ENCODE assay signal across 8 cellular contexts in the genomic region with DNA sequence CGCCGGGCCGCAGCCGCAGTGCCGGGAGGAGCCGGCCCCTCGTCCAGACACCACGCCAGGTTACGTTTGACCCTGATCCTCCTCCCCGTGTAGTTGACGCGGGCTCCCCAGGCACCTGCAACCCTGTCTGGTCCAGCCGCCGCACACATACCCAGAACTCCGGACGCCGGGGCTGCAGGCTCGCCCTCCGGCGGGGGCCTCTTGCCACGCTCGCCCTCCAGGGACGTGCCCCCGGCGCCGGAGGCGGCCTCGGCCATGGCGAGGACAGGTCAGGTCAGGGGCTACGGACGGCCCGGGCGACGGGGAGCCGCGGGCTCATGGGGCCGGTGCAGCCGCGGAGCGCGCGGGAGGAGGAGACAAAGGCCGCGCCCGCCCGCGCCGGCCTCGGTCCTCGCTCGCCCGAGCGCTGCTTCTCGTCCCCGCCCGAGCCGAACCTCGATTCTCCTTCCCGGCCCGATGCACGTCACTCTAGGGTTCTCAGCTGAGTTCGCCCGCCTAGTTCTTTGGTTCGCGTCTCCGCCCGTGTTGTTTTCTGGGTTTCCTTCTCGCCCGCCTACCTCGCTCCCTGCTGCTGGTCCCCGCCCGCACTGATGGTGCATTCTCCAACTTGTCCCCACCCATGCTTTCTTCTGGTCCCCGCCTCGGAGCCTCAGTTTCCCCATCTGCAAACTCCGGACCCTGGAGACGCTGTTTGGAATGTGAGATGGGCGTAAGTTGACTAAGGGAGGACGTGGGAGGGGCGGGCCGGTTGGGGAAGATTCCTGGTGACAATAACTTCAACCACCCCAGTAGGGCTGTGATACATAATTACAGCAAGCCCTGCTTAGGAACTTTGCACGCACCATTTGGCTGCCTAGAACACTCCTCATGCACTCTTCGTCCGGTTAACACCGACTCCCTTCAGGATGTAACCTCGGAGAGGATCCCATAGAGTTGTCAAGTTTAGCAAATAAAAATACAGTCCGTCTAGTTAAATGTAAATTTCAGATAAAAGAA. TPM values are rescaled to one million over a fixed set of nuclear protein-coding genes. Genes with fewer than 3 reads are reported as not detected.
DNase-seq lines count a peak whose midpoint lies in the region; ATAC-seq and TF ChIP-seq lines count a peak whose summit lies in the region.

A gene with protein sequence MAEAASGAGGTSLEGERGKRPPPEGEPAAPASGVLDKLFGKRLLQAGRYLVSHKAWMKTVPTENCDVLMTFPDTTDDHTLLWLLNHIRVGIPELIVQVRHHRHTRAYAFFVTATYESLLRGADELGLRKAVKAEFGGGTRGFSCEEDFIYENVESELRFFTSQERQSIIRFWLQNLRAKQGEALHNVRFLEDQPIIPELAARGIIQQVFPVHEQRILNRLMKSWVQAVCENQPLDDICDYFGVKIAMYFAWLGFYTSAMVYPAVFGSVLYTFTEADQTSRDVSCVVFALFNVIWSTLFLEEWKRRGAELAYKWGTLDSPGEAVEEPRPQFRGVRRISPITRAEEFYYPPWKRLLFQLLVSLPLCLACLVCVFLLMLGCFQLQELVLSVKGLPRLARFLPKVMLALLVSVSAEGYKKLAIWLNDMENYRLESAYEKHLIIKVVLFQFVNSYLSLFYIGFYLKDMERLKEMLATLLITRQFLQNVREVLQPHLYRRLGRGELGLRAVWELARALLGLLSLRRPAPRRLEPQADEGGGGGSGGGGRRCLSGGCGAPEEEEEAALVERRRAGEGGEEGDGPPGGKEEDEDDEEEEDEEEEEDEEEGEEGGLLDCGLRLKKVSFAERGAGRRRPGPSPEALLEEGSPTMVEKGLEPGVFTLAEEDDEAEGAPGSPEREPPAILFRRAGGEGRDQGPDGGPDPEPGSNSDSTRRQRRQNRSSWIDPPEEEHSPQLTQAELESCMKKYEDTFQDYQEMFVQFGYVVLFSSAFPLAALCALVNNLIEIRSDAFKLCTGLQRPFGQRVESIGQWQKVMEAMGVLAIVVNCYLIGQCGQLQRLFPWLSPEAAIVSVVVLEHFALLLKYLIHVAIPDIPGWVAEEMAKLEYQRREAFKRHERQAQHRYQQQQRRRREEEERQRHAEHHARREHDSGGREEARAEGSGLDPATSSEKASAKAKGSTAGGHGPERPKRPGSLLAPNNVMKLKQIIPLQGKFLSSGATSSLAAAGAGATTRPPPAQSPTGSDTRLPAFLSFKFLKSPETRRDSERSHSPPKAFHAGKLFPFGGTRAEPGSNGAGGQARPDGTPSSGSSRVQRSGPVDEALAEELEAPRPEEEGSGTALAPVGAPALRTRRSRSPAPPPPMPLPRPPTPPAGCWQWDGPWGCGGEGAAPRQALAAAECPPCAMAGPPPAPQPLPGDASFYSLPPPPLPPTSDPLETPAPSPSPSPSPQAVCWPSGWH (minus strand): TSS at position 442 of the 996 bp plus-strand sequence. CDS start 185 bp downstream, at position 257.

- peaks cover 19% of the 10 kb centered on the region for H3K4me1 ChIP-seq in KMS-11 (ENCODE audit: low read depth, poor library complexity, severe bottlenecking)
- H3K4me1 ChIP-seq in muscle layer of colon (ENCODE audit: insufficient read depth, low read length): peaks cover 25% of the 10 kb centered on the region

- H3K9me3 ChIP-seq in muscle layer of colon (ENCODE audit: low read length): no peaks in the 10 kb centered on the region

- no peaks in the 10 kb centered on the region for H3K79me2 ChIP-seq in KMS-11 (ENCODE audit: insufficient read depth, low read depth)

- peaks cover 50% of the 10 kb centered on the region for H3K4me1 Mint-ChIP-seq in activated T-cell treated with anti-CD3 and anti-CD28 coated beads, Interleukin-2, amount 50 U/mL, for 24 hours (ENCODE audit: low read depth)

- H3K9ac ChIP-seq in KMS-11: peak within 1 kb of the TSS; percentile 66
- peak within 1 kb of the TSS; percentile 44 for H3K9ac ChIP-seq in muscle layer of colon (ENCODE audit: low read length)

- no peaks in the 10 kb centered on the region; the same call in 1 of the 2 replicates for H3K36me3 ChIP-seq in BJ (ENCODE audit: control insufficient read depth, insufficient read depth, low read length)
- no peaks in the 10 kb centered on the region for H3K36me3 ChIP-seq in KMS-11 (ENCODE audit: insufficient read depth)
- no peaks in the 10 kb centered on the region for H3K36me3 ChIP-seq in muscle layer of colon (ENCODE audit: insufficient read depth, low read length)

- H2AFZ ChIP-seq in KMS-11 (ENCODE audit: low read depth): peak within 1 kb of the TSS; percentile 88

- H3K9me3 Mint-ChIP-seq in activated T-cell treated with anti-CD3 and anti-CD28 coated beads, Interleukin-2, amount 50 U/mL, for 24 hours: no peaks in the 10 kb centered on the region

- no peak for TF ChIP-seq CTCF in BJ (IDR thresholded peaks at IDR 0.05; ENCODE audit: insufficient read depth, low read depth, low read length)
- TF ChIP-seq CTCF in KMS-11 (conservative IDR thresholded peaks at IDR 0.05; ENCODE audit: low read depth, low read length): no peak

- ATAC-seq in GM19463 (IDR thresholded peaks at IDR 0.05; ENCODE audit: unreplicated experiment): peak; percentile 45
- ATAC-seq in esophagus mucosa: peak; percentile 66

- CTCF ChIA-PET in BJ (lab: Yijun Ruan, JAX): interaction anchor here (1.0 to 2.2 kb wide), 7 partner anchors 29 to 57 kb away, joined by 3 to 10 read pairs (median 5); a partner anchor contains a TSS

- peak; percentile 79 for DNase-seq in BJ (ENCODE audit: low read depth)
- DNase-seq in activated T-cell treated with anti-CD3 and anti-CD28 coated beads, Interleukin-2, amount 50 U/mL, for 24 hours: peak; percentile 97
- DNase-seq in stimulated activated CD8-positive, alpha-beta memory T cell treated with anti-CD3 and anti-CD28 coated beads, Interleukin-4, amount 100 ng/mL, for 48 hours: peak; percentile 98

- peak within 1 kb of the TSS; percentile 83 for H3K4me2 ChIP-seq in KMS-11

- H3K36me3 Mint-ChIP-seq in activated T-cell treated with anti-CD3 and anti-CD28 coated beads, Interleukin-2, amount 50 U/mL, for 24 hours (ENCODE audit: low read depth): peaks cover 32% of the 10 kb centered on the region

- H3K27me3 ChIP-seq in BJ (ENCODE audit: control insufficient read depth, insufficient read depth, low read length) (no peaks in the 10 kb centered on the region), KMS-11 (ENCODE audit: insufficient read depth, low read depth) (no peaks in the 10 kb centered on the region), muscle layer of colon (ENCODE audit: control insufficient read depth in 1 of 2, insufficient read depth in 2 of 2, low read length in 2 of 2) (peaks cover 0 to 12% of the 10 kb centered on the region in 2 donors)

- H3K27ac Mint-ChIP-seq in activated T-cell treated with anti-CD3 and anti-CD28 coated beads, Interleukin-2, amount 50 U/mL, for 24 hours: peak within 1 kb of the TSS; percentile 84

- H3K4me3 Mint-ChIP-seq in activated T-cell treated with anti-CD3 and anti-CD28 coated beads, Interleukin-2, amount 50 U/mL, for 24 hours: peak within 1 kb of the TSS; percentile 95

- no peaks in the 10 kb centered on the region for H3K27me3 Mint-ChIP-seq in activated T-cell treated with anti-CD3 and anti-CD28 coated beads, Interleukin-2, amount 50 U/mL, for 24 hours

- H3K27ac ChIP-seq in KMS-11 (peak within 1 kb of the TSS; percentile 60), muscle layer of colon (ENCODE audit: low read depth, low read length) (peak within 1 kb of the TSS; percentile 1)

- POLR2A ChIA-PET in BJ (lab: Charles Lee): interaction anchor here (0.5 to 0.6 kb wide), 2 partner anchors 11 to 132 kb away, joined by 5 read pairs; no protein-coding TSS in a partner anchor

- H4K20me1 ChIP-seq in KMS-11 (ENCODE audit: insufficient read depth): no peaks in the 10 kb centered on the region

- peak within 1 kb of the TSS; percentile 50 for H3K4me3 ChIP-seq in BJ (ENCODE audit: low read depth, low read length)
- H3K4me3 ChIP-seq in KMS-11 (IDR thresholded peaks at IDR 0.05; ENCODE audit: insufficient read depth, low read depth, low read length): no peak within 1 kb of the TSS
- peak within 1 kb of the TSS; percentile 69 to 78 for H3K4me3 ChIP-seq in muscle layer of colon (ENCODE audit: low read depth in 1 of 2, low read length in 2 of 2)

TF ChIP-seq in PFSK-1, 5 proteins besides CTCF, POLR2A, EP300 and RAD21:
- peak; percentile 87; the same call in 1 of the 2 replicates for TF ChIP-seq SIN3A (IDR thresholded peaks at IDR 0.05; ENCODE audit: borderline replicate concordance, insufficient read depth, low read length)
- TF ChIP-seq, protein P1, sequence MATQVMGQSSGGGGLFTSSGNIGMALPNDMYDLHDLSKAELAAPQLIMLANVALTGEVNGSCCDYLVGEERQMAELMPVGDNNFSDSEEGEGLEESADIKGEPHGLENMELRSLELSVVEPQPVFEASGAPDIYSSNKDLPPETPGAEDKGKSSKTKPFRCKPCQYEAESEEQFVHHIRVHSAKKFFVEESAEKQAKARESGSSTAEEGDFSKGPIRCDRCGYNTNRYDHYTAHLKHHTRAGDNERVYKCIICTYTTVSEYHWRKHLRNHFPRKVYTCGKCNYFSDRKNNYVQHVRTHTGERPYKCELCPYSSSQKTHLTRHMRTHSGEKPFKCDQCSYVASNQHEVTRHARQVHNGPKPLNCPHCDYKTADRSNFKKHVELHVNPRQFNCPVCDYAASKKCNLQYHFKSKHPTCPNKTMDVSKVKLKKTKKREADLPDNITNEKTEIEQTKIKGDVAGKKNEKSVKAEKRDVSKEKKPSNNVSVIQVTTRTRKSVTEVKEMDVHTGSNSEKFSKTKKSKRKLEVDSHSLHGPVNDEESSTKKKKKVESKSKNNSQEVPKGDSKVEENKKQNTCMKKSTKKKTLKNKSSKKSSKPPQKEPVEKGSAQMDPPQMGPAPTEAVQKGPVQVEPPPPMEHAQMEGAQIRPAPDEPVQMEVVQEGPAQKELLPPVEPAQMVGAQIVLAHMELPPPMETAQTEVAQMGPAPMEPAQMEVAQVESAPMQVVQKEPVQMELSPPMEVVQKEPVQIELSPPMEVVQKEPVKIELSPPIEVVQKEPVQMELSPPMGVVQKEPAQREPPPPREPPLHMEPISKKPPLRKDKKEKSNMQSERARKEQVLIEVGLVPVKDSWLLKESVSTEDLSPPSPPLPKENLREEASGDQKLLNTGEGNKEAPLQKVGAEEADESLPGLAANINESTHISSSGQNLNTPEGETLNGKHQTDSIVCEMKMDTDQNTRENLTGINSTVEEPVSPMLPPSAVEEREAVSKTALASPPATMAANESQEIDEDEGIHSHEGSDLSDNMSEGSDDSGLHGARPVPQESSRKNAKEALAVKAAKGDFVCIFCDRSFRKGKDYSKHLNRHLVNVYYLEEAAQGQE (IDR thresholded peaks at IDR 0.05; ENCODE audit: insufficient read depth in 1 of 2, low read depth in 2 of 2, low read length in 2 of 2): peak in 1 of 2 experiments; percentile 59; a peak in 1 of 4 replicates
- peak; percentile 91 for TF ChIP-seq FOXP2 (optimal IDR thresholded peaks at IDR 0.05; ENCODE audit: borderline replicate concordance, extremely low read depth, extremely low read length, insufficient read depth)
- no peak for TF ChIP-seq TAF1 (IDR thresholded peaks at IDR 0.05; ENCODE audit: borderline replicate concordance, insufficient read depth, low read length)
- TF ChIP-seq POLR2AphosphoS5 (IDR thresholded peaks at IDR 0.05; ENCODE audit: low read depth, low read length): no peak

RNA-seq across cellular contexts. Expression of the gene that starts here (rescaled TPM):
- 1.3 and 1.9 TPM in 2 replicates for polyA plus RNA-seq in BJ (2011; rRNA removed)
- 1.7 and 2.3 TPM in 2 replicates for polyA minus RNA-seq in BJ (2011; rRNA and poly(A)+ RNA removed)
- polyA plus RNA-seq in PFSK-1 (2012; ENCODE audit: insufficient read length, low read depth): 19.1 TPM
- 9.9 TPM for total RNA-seq in esophagus mucosa
